ENCODE assay signal across 25 cellular contexts in genomic region chr11:19871531-19871930, GRCh38.
"Had no signal": no experiment of that assay in that cellular context is flagged by ENCODE, and none has a peak within 500 bp of the region (broad histone marks: within the 10 kb centered on the region; RNA-seq: fewer than 3 reads in every experiment).

No MANE protein-coding gene starts in this region.

- H3K4me3 Mint-ChIP-seq: naive B cell; natural killer cell treated with Interleukin-12 subunit alpha and Interleukin-12 subunit beta and Interleukin-15 and Interleukin-18, amount 100 ng/mL, for 72 hours; neural progenitor cell; stimulated activated effector memory CD8-positive, alpha-beta T cell treated with anti-CD3 and anti-CD28 coated beads, Interleukin-12 subunit alpha, Interleukin-12 subunit beta, amount 100 ng/mL, for 72 hours had no signal

- H3K9me3 Mint-ChIP-seq: naive B cell; natural killer cell treated with Interleukin-12 subunit alpha and Interleukin-12 subunit beta and Interleukin-15 and Interleukin-18, amount 100 ng/mL, for 72 hours; neural progenitor cell; stimulated activated effector memory CD8-positive, alpha-beta T cell treated with anti-CD3 and anti-CD28 coated beads, Interleukin-12 subunit alpha, Interleukin-12 subunit beta, amount 100 ng/mL, for 72 hours had no signal

- H3K4me1 Mint-ChIP-seq: stimulated activated effector memory CD8-positive, alpha-beta T cell treated with anti-CD3 and anti-CD28 coated beads, Interleukin-12 subunit alpha, Interleukin-12 subunit beta, amount 100 ng/mL, for 72 hours had no signal

- H3K27me3 ChIP-seq: esophagus muscularis mucosa, heart right ventricle, neural progenitor cell, right atrium auricular region, stomach, thyroid gland had no signal

- H3K27ac ChIP-seq: coronary artery, esophagus muscularis mucosa, lower lobe of right lung, neural progenitor cell, prostate gland, stomach, thyroid gland had no signal

- H3K9ac ChIP-seq: neural progenitor cell had no signal

- H3K4me2 ChIP-seq: smooth muscle cell had no signal

- H3K36me3 ChIP-seq: lower lobe of right lung, neural progenitor cell, prostate gland, right atrium auricular region, thyroid gland had no signal

- ATAC-seq: heart right ventricle; left colon; left ventricle myocardium superior; lower lobe of right lung; natural killer cell treated with Interleukin-12 subunit alpha and Interleukin-12 subunit beta and Interleukin-15 and Interleukin-18, amount 100 ng/mL, for 72 hours; sciatic nerve had no signal

- H3K4me1 ChIP-seq: lower lobe of right lung, prostate gland had no signal

- H3K27ac Mint-ChIP-seq: naive B cell; natural killer cell treated with Interleukin-12 subunit alpha and Interleukin-12 subunit beta and Interleukin-15 and Interleukin-18, amount 100 ng/mL, for 72 hours; neural progenitor cell; stimulated activated effector memory CD8-positive, alpha-beta T cell treated with anti-CD3 and anti-CD28 coated beads, Interleukin-12 subunit alpha, Interleukin-12 subunit beta, amount 100 ng/mL, for 72 hours had no signal

- DNase-seq: dermis blood vessel endothelial cell; effector memory CD4-positive, alpha-beta T cell; foreskin melanocyte; glutamatergic neuron; heart right ventricle; hippocampal formation; left colon; left ventricle myocardium superior; lower lobe of right lung; naive B cell; nucleus accumbens; stimulated activated CD4-positive, alpha-beta T cell treated with anti-CD3 and anti-CD28 coated beads, Interleukin-2, amount 100 ng/mL, for 24 hours; stimulated activated CD4-positive, alpha-beta T cell treated with anti-CD3 and anti-CD28 coated beads, Interleukin-4, amount 100 ng/mL, for 24 hours; stimulated activated naive CD4-positive, alpha-beta T cell treated with Interleukin-2 at 50 U/mL for 16 hours; stomach; thyroid gland had no signal

- H2AFZ ChIP-seq: neural progenitor cell had no signal

- H3K9me3 ChIP-seq: esophagus muscularis mucosa, heart right ventricle, lower lobe of right lung, prostate gland, right atrium auricular region, stomach, thyroid gland had no signal

- H3K36me3 Mint-ChIP-seq: natural killer cell treated with Interleukin-12 subunit alpha and Interleukin-12 subunit beta and Interleukin-15 and Interleukin-18, amount 100 ng/mL, for 72 hours; stimulated activated effector memory CD8-positive, alpha-beta T cell treated with anti-CD3 and anti-CD28 coated beads, Interleukin-12 subunit alpha, Interleukin-12 subunit beta, amount 100 ng/mL, for 72 hours had no signal

- H3K4me3 ChIP-seq: coronary artery, esophagus muscularis mucosa, heart right ventricle, lower lobe of right lung, neural progenitor cell, prostate gland, right atrium auricular region, smooth muscle cell, stomach, thyroid gland had no signal
